ENCODE assay signal across 11 cellular contexts in the genomic region with DNA sequence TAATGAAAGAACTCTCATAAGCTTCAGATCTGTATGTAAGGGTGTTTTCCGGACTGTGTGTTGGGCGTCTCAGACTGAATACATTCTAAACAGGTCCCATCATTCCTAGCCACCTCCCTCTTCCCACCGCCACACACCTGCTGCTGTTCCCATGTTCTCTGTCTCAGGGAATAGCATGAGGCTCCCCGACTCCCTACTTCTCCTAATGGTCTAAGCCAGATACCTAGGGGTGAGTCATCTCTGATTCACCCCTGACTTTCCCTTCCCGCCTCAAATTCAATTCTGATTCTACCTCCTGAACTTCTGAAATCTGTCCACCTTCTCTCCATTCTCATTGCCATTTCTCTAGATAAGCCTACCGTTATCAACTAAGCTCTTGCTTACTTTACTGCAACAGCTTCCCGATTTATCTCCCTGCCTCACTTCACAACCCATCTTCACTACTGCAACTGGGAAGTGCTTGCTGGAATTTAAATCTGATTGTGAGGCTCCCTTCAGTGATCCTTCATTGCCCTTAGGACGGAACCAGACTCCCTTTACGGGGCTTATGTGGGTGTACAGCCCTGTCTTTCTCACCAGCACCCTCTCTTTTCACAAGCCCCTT. TPM values are rescaled to one million over a fixed set of nuclear protein-coding genes. Genes with fewer than 3 reads are reported as not detected.
A peak's percentile ranks its signal among the peaks of the same experiment; 100 is the strongest.
DNase-seq lines count a peak whose midpoint lies in the region; ATAC-seq and TF ChIP-seq lines count a peak whose summit lies in the region.
"Had no signal": no experiment of that assay in that cellular context is flagged by ENCODE, and none has a peak within 500 bp of the region (broad histone marks: within the 10 kb centered on the region; RNA-seq: fewer than 3 reads in every experiment).

No MANE protein-coding gene starts in this region.

- H3K4me3 ChIP-seq in OCI-LY1 (ENCODE audit: low read depth, low read length, poor library complexity, severe bottlenecking), result peak overlapping the region; percentile 2
- no peak overlapping the region for H3K4me3 ChIP-seq in upper lobe of left lung

- H3F3A ChIP-seq in OCI-LY1 (ENCODE audit: insufficient read depth, low read length), result no peaks in the 10 kb centered on the region

- H3K27me3 ChIP-seq in OCI-LY1 (ENCODE audit: insufficient read depth, low read length), result no peaks in the 10 kb centered on the region
- H3K27me3 ChIP-seq in upper lobe of left lung, result no peaks in the 10 kb centered on the region

- no peaks in the 10 kb centered on the region for H3K9me2 ChIP-seq in OCI-LY1 (ENCODE audit: low read depth, low read length)

- peak overlapping the region; percentile 83 for H3K4me3 Mint-ChIP-seq in activated T-cell treated with anti-CD3 and anti-CD28 coated beads, Interleukin-2, amount 50 U/mL, for 24 hours
- peak overlapping the region; percentile 1 for H3K4me3 Mint-ChIP-seq in central memory CD8-positive, alpha-beta T cell
- H3K4me3 Mint-ChIP-seq in osteocyte (ENCODE audit: unreplicated experiment), result peak overlapping the region; percentile 8
- H3K4me3 Mint-ChIP-seq: dendritic cell treated with granulocyte-macrophage colony-stimulating factor and Interleukin-4, amounts not matched to agents 40 ng/mL and 50 ng/mL, for 4 days had no signal

- H4K20me1 ChIP-seq in OCI-LY1 (ENCODE audit: insufficient read depth, low read length), result no peaks in the 10 kb centered on the region

- no peaks in the 10 kb centered on the region for H3K9me3 Mint-ChIP-seq in activated T-cell treated with anti-CD3 and anti-CD28 coated beads, Interleukin-2, amount 50 U/mL, for 24 hours
- no peaks in the 10 kb centered on the region for H3K9me3 Mint-ChIP-seq in central memory CD8-positive, alpha-beta T cell
- H3K9me3 Mint-ChIP-seq in osteocyte (ENCODE audit: unreplicated experiment), result no peaks in the 10 kb centered on the region
- H3K9me3 Mint-ChIP-seq: stimulated activated naive CD8-positive, alpha-beta T cell treated with anti-CD3 and anti-CD28 coated beads, Interleukin-15, Interleukin-2, amounts not matched to agents 100 ng/mL and 50 ng/mL, for 24 hours had no signal

- H3K27me3 Mint-ChIP-seq in activated T-cell treated with anti-CD3 and anti-CD28 coated beads, Interleukin-2, amount 50 U/mL, for 24 hours, result no peaks in the 10 kb centered on the region
- no peaks in the 10 kb centered on the region for H3K27me3 Mint-ChIP-seq in central memory CD8-positive, alpha-beta T cell
- H3K27me3 Mint-ChIP-seq in osteocyte (ENCODE audit: unreplicated experiment), result no peaks in the 10 kb centered on the region
- H3K27me3 Mint-ChIP-seq: stimulated activated naive CD8-positive, alpha-beta T cell treated with anti-CD3 and anti-CD28 coated beads, Interleukin-15, Interleukin-2, amounts not matched to agents 100 ng/mL and 50 ng/mL, for 24 hours had no signal

- peaks cover 14% of the 10 kb centered on the region for H3K36me3 Mint-ChIP-seq in activated T-cell treated with anti-CD3 and anti-CD28 coated beads, Interleukin-2, amount 50 U/mL, for 24 hours (ENCODE audit: low read depth)
- peaks cover 14% of the 10 kb centered on the region for H3K36me3 Mint-ChIP-seq in central memory CD8-positive, alpha-beta T cell (ENCODE audit: insufficient read depth)
- peaks cover 8% of the 10 kb centered on the region for H3K36me3 Mint-ChIP-seq in osteocyte (ENCODE audit: unreplicated experiment)

- H3K4me2 ChIP-seq in OCI-LY1 (ENCODE audit: low read length), result peak overlapping the region; percentile 85

- H3K36me3 ChIP-seq in OCI-LY1 (ENCODE audit: insufficient read depth, low read length), result peaks cover 16% of the 10 kb centered on the region
- peaks cover 0 to 3% (median 0%) of the 10 kb centered on the region in 4 donors for H3K36me3 ChIP-seq in upper lobe of left lung

- WGBS in upper lobe of left lung, 2 donors, result 95 to 96% methylated on average over 9 of the region's 9 CpGs

- no peak for TF ChIP-seq POLR2A in upper lobe of left lung (IDR thresholded peaks at IDR 0.05)

- H3K27ac ChIP-seq in OCI-LY1 (ENCODE audit: low read depth, low read length, poor library complexity, severe bottlenecking), result no peak overlapping the region
- no peak overlapping the region for H3K27ac ChIP-seq in upper lobe of left lung

- peaks cover 32% of the 10 kb centered on the region for H3K4me1 Mint-ChIP-seq in activated T-cell treated with anti-CD3 and anti-CD28 coated beads, Interleukin-2, amount 50 U/mL, for 24 hours (ENCODE audit: low read depth)
- peaks cover 27% of the 10 kb centered on the region for H3K4me1 Mint-ChIP-seq in central memory CD8-positive, alpha-beta T cell
- H3K4me1 Mint-ChIP-seq in osteocyte (ENCODE audit: unreplicated experiment), result peaks cover 22% of the 10 kb centered on the region

- H2AFZ ChIP-seq in OCI-LY1 (ENCODE audit: low read length), result no peak overlapping the region

- H3K9ac ChIP-seq in OCI-LY1 (ENCODE audit: low read length), result no peak overlapping the region; the same call in 1 of the 2 replicates

- no peak for DNase-seq in activated T-cell treated with anti-CD3 and anti-CD28 coated beads, Interleukin-2, amount 50 U/mL, for 24 hours
- DNase-seq in activated T-cell treated with anti-CD3 and anti-CD28 coated beads for 4 hours (no peak), osteocyte (ENCODE audit: extremely low spot score, unreplicated experiment) (no peak), GDM1 (lab: John Stamatoyannopoulos, UW) (no peak), upper lobe of left lung (no peak), NCI-H2227 (lab: John Stamatoyannopoulos, UW; ENCODE audit: unreplicated experiment) (no peak)
- DNase-seq in central memory CD8-positive, alpha-beta T cell (ENCODE audit: low spot score in 2 of 2), result no peak
- DNase-seq: NCI-H510A had no signal

- ATAC-seq in central memory CD8-positive, alpha-beta T cell (replicated peaks; ENCODE audit: extremely low read depth, poor library complexity, severe bottlenecking), result no peak
- no peak for ATAC-seq in upper lobe of left lung (ENCODE audit: low FRiP score in 2 of 2)

- H3K9me3 ChIP-seq in OCI-LY1 (ENCODE audit: low read length), result no peaks in the 10 kb centered on the region
- no peaks in the 10 kb centered on the region for H3K9me3 ChIP-seq in upper lobe of left lung

- TF ChIP-seq EP300 in upper lobe of left lung (IDR thresholded peaks at IDR 0.05), result no peak

- no peaks in the 10 kb centered on the region for H3K79me2 ChIP-seq in OCI-LY1 (ENCODE audit: insufficient read depth, low read length)

- H3K4me1 ChIP-seq in OCI-LY1 (ENCODE audit: insufficient read depth, low read length, severe bottlenecking) (peaks cover 32% of the 10 kb centered on the region), upper lobe of left lung (peaks cover 11 to 18% (median 13%) of the 10 kb centered on the region in 4 donors)

- no peak overlapping the region for H3K27ac Mint-ChIP-seq in activated T-cell treated with anti-CD3 and anti-CD28 coated beads, Interleukin-2, amount 50 U/mL, for 24 hours
- no peak overlapping the region for H3K27ac Mint-ChIP-seq in central memory CD8-positive, alpha-beta T cell (ENCODE audit: low read depth)
- H3K27ac Mint-ChIP-seq in osteocyte (ENCODE audit: unreplicated experiment), result no peak overlapping the region
- H3K27ac Mint-ChIP-seq: dendritic cell treated with granulocyte-macrophage colony-stimulating factor and Interleukin-4, amounts not matched to agents 40 ng/mL and 50 ng/mL, for 4 days; stimulated activated naive CD8-positive, alpha-beta T cell treated with anti-CD3 and anti-CD28 coated beads, Interleukin-15, Interleukin-2, amounts not matched to agents 100 ng/mL and 50 ng/mL, for 24 hours had no signal

- TF ChIP-seq CTCF in OCI-LY1 (IDR thresholded peaks at IDR 0.05; ENCODE audit: low read length) (no peak), osteocyte (IDR thresholded peaks at IDR 0.05) (no peak), upper lobe of left lung (IDR thresholded peaks at IDR 0.05) (no peak)

RNA-seq across cellular contexts. Expression of a gene that starts 1.6 kb away (rescaled TPM):
- 20.4 and 21.5 TPM in 2 replicates for total RNA-seq in osteocyte
- total RNA-seq in upper lobe of left lung, result 10 to 100 TPM in 4 of 6 donors, 1 to 10 TPM in 1, not detected in 1; 8.7 to 25.3 (median 14.3) TPM

Comparison
In these comparisons a context has a peak if more than half of its experiments do, and no peak if none do; other contexts are left out.
1. H3K4me3 Mint-ChIP-seq: peak in every context shown above with its lines; median percentile 83 in activated T-cell treated with anti-CD3 and anti-CD28 coated beads, Interleukin-2, amount 50 U/mL, for 24 hours; 8 in osteocyte; 1 in central memory CD8-positive, alpha-beta T cell.